22 cellular contexts compared by ENCODE assay signal in genomic region chr11:132586801-132587200, GRCh38.
A peak's percentile ranks its signal among the peaks of the same experiment; 100 is the strongest.
DNase-seq lines count a peak whose midpoint lies in the region; ATAC-seq, FAIRE-seq and TF ChIP-seq lines count a peak whose summit lies in the region.
"Had no signal": no experiment of that assay in that cellular context is flagged by ENCODE, and none has a peak within 500 bp of the region (broad histone marks: within the 10 kb centered on the region; RNA-seq: fewer than 3 reads in every experiment).

No MANE protein-coding gene starts in this region.

- no peak for ATAC-seq in GM21447 (IDR thresholded peaks at IDR 0.05; ENCODE audit: unreplicated experiment)
- ATAC-seq: body of pancreas, psoas muscle, upper lobe of right lung had no signal

- no peak for FAIRE-seq in urothelium cell line (lab: Jason Lieb, UNC)
- FAIRE-seq: small intestine had no signal

- no peak for TF ChIP-seq CTCF in cardiac fibroblast (IDR thresholded peaks at IDR 0.05; ENCODE audit: low read depth, low read length)

- no peak overlapping the region for H3K4me3 ChIP-seq in cardiac fibroblast (replicated peaks in 1 of 2; ENCODE audit: low read depth in 2 of 2, low read length in 2 of 2)
- H3K4me3 ChIP-seq: body of pancreas, dorsolateral prefrontal cortex, psoas muscle, stomach, upper lobe of right lung had no signal

- peak; percentile 21 for DNase-seq in Ammon's horn (ENCODE audit: low spot score)
- DNase-seq in H4 (ENCODE audit: low spot score) = peak; percentile 23
- DNase-seq in cardiac fibroblast (ENCODE audit: low read depth in 2 of 2) = peak; percentile 35 to 48
- peak; percentile 21 for DNase-seq in medulla oblongata (ENCODE audit: extremely low spot score)
- no peak for DNase-seq in NCI-H2196 treated with DMSO at 0.1 percent for 48 hours (lab: John Stamatoyannopoulos, UW; ENCODE audit: unreplicated experiment)
- DNase-seq in stimulated activated CD4-positive, alpha-beta T cell treated with anti-CD3 and anti-CD28 coated beads, Interleukin-2, amount 100 ng/mL, for 24 hours = no peak
- no peak for DNase-seq in urothelium cell line (ENCODE audit: low spot score)
- DNase-seq: activated CD4-positive, alpha-beta T cell treated with anti-CD3 and anti-CD28 coated beads, Interleukin-2, amount 50 U/mL, for 4 hours; activated naive CD4-positive, alpha-beta T cell treated with Interleukin-2 at 50 U/mL for 16 hours; body of pancreas; DMS153; midbrain; MV-4-11; NCI-H1930; NCI-H446; psoas muscle; small intestine; stimulated activated CD4-positive, alpha-beta T cell treated with anti-CD3 and anti-CD28 coated beads, Interleukin-4, amount 100 ng/mL, for 24 hours; stomach; upper lobe of right lung had no signal

Comparison
In these comparisons a context has a peak if more than half of its experiments do, and no peak if none do; other contexts are left out.
1. DNase-seq: peak in Ammon's horn (single experiment), H4 (single experiment), cardiac fibroblast (2 of 2) and medulla oblongata (single experiment); none in NCI-H2196 treated with DMSO at 0.1 percent for 48 hours (single experiment), stimulated activated CD4-positive, alpha-beta T cell treated with anti-CD3 and anti-CD28 coated beads, Interleukin-2, amount 100 ng/mL, for 24 hours (0 of 2) and urothelium cell line (single experiment).